In genomic region chr5:154575869-154576806, GRCh38 we compare ENCODE assay signal across 9 cellular contexts.
DNase-seq lines count a peak whose midpoint lies in the region; ATAC-seq, FAIRE-seq and TF ChIP-seq lines count a peak whose summit lies in the region.
"Had no signal": no experiment of that assay in that cellular context is flagged by ENCODE, and none has a peak within 500 bp of the region (broad histone marks: within the 10 kb centered on the region; RNA-seq: fewer than 3 reads in every experiment).

No MANE protein-coding gene starts in this region.

- peak; percentile 25 for DNase-seq in GM18507 (ENCODE audit: extremely low spot score, insufficient read length, low read depth)
- peak; percentile 48 for DNase-seq in left kidney (ENCODE audit: low read depth, low spot score)
- no peak for DNase-seq in middle frontal gyrus (ENCODE audit: extremely low spot score, low spot score)
- DNase-seq in NCI-H446 treated with DMSO at 0.1 percent for 48 hours (lab: John Stamatoyannopoulos, UW): no peak
- DNase-seq in left cardiac atrium: no peak
- no peak for DNase-seq in NK-92 (lab: John Stamatoyannopoulos, UW; ENCODE audit: unreplicated experiment)
- DNase-seq: stimulated activated naive CD4-positive, alpha-beta T cell treated with Interleukin-2 at 50 U/mL for 16 hours had no signal

- intact Hi-C loops in left cardiac atrium (cut with DNase I): no loop called here

- ATAC-seq in GM21786 (IDR thresholded peaks at IDR 0.05; ENCODE audit: unreplicated experiment) (peak; percentile 97), left cardiac atrium (no peak)

- TF ChIP-seq CTCF in LNCAP (IDR thresholded peaks at IDR 0.05): peak; percentile 50

- FAIRE-seq in GM18507 (lab: Jason Lieb, UNC): peak; percentile 89

Comparison
In these comparisons a context has a peak if more than half of its experiments do, and no peak if none do; other contexts are left out.
1. DNase-seq: peak in GM18507 (single experiment) and left kidney (single experiment); none in middle frontal gyrus (single experiment), NCI-H446 treated with DMSO at 0.1 percent for 48 hours (single experiment), left cardiac atrium (single experiment) and NK-92 (single experiment).